In the genomic region with DNA sequence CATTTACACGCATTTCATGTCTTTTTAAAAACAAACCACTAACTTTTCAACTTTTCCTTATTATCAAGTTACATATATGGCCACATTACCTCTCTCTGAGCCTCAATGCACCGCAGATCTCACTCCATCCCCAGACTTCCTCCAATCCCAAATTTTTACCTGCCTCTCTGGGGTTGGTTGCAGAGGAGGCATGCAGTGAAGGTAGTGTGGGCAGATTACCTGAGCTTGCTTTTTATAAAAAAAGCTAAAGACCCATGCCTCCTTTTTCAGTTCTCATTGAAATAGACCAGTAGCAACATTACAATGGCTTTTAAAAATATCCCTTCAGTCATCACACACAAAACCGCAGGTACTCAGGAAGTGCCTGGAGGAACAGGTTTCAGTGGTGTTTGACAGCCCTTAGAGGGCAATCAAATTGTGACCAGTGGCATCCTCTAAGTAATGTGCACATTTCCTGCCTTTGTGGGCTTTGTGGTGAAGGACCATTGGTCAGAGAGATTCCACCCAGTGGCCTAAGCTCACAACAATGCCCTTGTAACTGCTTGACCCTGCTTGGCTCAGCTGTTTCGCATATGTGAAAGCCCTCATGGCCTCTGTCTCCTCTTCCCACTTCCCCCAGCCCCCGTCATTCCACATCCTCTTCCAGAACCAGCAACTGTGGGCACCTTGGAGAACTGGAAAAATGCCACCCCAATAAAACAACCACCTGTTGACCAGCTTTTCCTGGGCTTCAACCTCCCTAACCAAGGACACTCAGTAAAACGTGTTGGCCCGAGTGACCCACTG, we compare ENCODE assay signal across 9 cellular contexts. TPM values are rescaled to one million over a fixed set of nuclear protein-coding genes. Genes with fewer than 3 reads are reported as not detected.
DNase-seq lines count a peak whose midpoint lies in the region; ATAC-seq and TF ChIP-seq lines count a peak whose summit lies in the region.
"Had no signal": no experiment of that assay in that cellular context is flagged by ENCODE, and none has a peak within 500 bp of the region (broad histone marks: within the 10 kb centered on the region; RNA-seq: fewer than 3 reads in every experiment).

No MANE protein-coding gene starts in this region.

- H3K27me3 Mint-ChIP-seq in H9 (ENCODE audit: low read depth) (no peaks in the 10 kb centered on the region; the same call in 1 of the 2 replicates), CD14-positive monocyte (ENCODE audit: low read depth in 3 of 3) (peaks cover 1 to 8% (median 7%) of the 10 kb centered on the region in 3 donors)

- H3K4me3 ChIP-seq in LNCaP clone FGC (ENCODE audit: low read depth, low read length), result no peak overlapping the region
- no peak overlapping the region for H3K4me3 ChIP-seq in Peyer's patch

- no peaks in the 10 kb centered on the region for H3K79me2 ChIP-seq in H9 (ENCODE audit: insufficient read depth, low read length)

- no peak for TF ChIP-seq POLR2A in Peyer's patch (IDR thresholded peaks at IDR 0.05)

- H3K56ac ChIP-seq in H9 (ENCODE audit: insufficient read length, low read depth, low read length), result no peak overlapping the region

- H3K36me3 Mint-ChIP-seq in H9 (ENCODE audit: insufficient read depth in 1 of 3, low read depth in 3 of 3), result peaks cover 0 to 9% (median 5%) of the 10 kb centered on the region in 3 experiments
- no peaks in the 10 kb centered on the region for H3K36me3 Mint-ChIP-seq in CD14-positive monocyte

- no peak overlapping the region for H3K9ac ChIP-seq in H9 (ENCODE audit: extremely low read depth, insufficient read length, low read length)

- H3T11ph ChIP-seq in H9 (ENCODE audit: low read length), result no peak overlapping the region

- peak overlapping the region; percentile 65 to 92 (median 84) for H3K27ac Mint-ChIP-seq in H9
- peak overlapping the region in 1 of 7 donors; percentile 36 for H3K27ac Mint-ChIP-seq in CD14-positive monocyte

- no peaks in the 10 kb centered on the region for H3K27me3 ChIP-seq in H9 (ENCODE audit: insufficient read depth, low read length)
- H3K27me3 ChIP-seq in Peyer's patch, result no peaks in the 10 kb centered on the region

- intact Hi-C loops in CD14-positive monocyte (cut with micrococcal nuclease), result no loop called here
- intact Hi-C loops in Right ventricle myocardium inferior (cut with DNase I), result no loop called here

- no CpG with 5 or more reads among the region's 7 CpGs for WGBS in H9 (ENCODE audit: extremely low coverage, insufficient read length, low lambda C conversion rate)

- H3K79me1 ChIP-seq in H9 (ENCODE audit: insufficient read depth, low read depth, low read length, poor library complexity, severe bottlenecking), result no peaks in the 10 kb centered on the region

- H2BK5ac ChIP-seq in H9 (ENCODE audit: insufficient read length, low read length), result no peak overlapping the region

- no peaks in the 10 kb centered on the region for H3K9me3 ChIP-seq in H9 (ENCODE audit: control insufficient read depth, low read depth, low read length)
- no peaks in the 10 kb centered on the region for H3K9me3 ChIP-seq in Peyer's patch

- H3K4me1 ChIP-seq in H9 (ENCODE audit: insufficient read depth, low read length) (peaks cover 22% of the 10 kb centered on the region), Peyer's patch (no peaks in the 10 kb centered on the region)

- H3K23me2 ChIP-seq in H9 (ENCODE audit: insufficient read length, low read depth, low read length, poor library complexity, severe bottlenecking), result no peaks in the 10 kb centered on the region

- ATAC-seq in GM18519 (IDR thresholded peaks at IDR 0.05; ENCODE audit: low FRiP score, unreplicated experiment) (peak; percentile 69), Right ventricle myocardium inferior (no peak)

- no peak for TF ChIP-seq CTCF in H9 (conservative IDR thresholded peaks at IDR 0.05)
- TF ChIP-seq CTCF in LNCaP clone FGC (IDR thresholded peaks at IDR 0.05; ENCODE audit: control insufficient read depth, extremely low read depth, insufficient read depth), result no peak
- TF ChIP-seq CTCF in CD14-positive monocyte (IDR thresholded peaks at IDR 0.05), result no peak
- no peak for TF ChIP-seq CTCF in Peyer's patch (IDR thresholded peaks at IDR 0.05)

- H4K91ac ChIP-seq in H9 (ENCODE audit: insufficient read length, low read depth, low read length), result no peak overlapping the region

- no peak overlapping the region for H3K18ac ChIP-seq in H9 (ENCODE audit: insufficient read length, low read depth, low read length)

- H4K20me1 ChIP-seq in H9 (ENCODE audit: control insufficient read depth, insufficient read depth, insufficient read length), result no peaks in the 10 kb centered on the region

- H4K5ac ChIP-seq in H9 (ENCODE audit: insufficient read length, low read depth, low read length), result no peak overlapping the region

- H3K14ac ChIP-seq in H9 (ENCODE audit: insufficient read depth, low read length), result no peak overlapping the region

- H2BK15ac ChIP-seq in H9 (ENCODE audit: low read depth, low read length), result no peak overlapping the region

- no peak overlapping the region for H2BK12ac ChIP-seq in H9 (ENCODE audit: insufficient read length, low read depth, low read length)

- H2AFZ ChIP-seq in H9 (ENCODE audit: low read length), result no peak overlapping the region

- H4K8ac ChIP-seq in H9 (replicated peaks; ENCODE audit: insufficient read length, low read depth, low read length), result no peak overlapping the region

- H3K36me3 ChIP-seq in Peyer's patch, result no peaks in the 10 kb centered on the region

- H3K4me3 Mint-ChIP-seq in H9, result 0 out of 5 replicates have a peak overlapping the region, but pooled peaks have one; percentile 4 to 16
- H3K4me3 Mint-ChIP-seq in CD14-positive monocyte, result no peak overlapping the region

- H2BK20ac ChIP-seq in H9 (ENCODE audit: low read depth, low read length, poor library complexity, severe bottlenecking), result no peak overlapping the region

- no peak overlapping the region for H2BK120ac ChIP-seq in H9 (ENCODE audit: low read depth, low read length, poor library complexity, severe bottlenecking)

- H3K4ac ChIP-seq in H9 (ENCODE audit: low read depth, low read length), result no peak overlapping the region

- no peak overlapping the region for H3K4me2 ChIP-seq in H9 (ENCODE audit: insufficient read depth, insufficient read length, low read length)

- H3K23ac ChIP-seq in H9 (ENCODE audit: insufficient read length, low read depth, low read length), result no peak overlapping the region

- no peak overlapping the region for H2AK5ac ChIP-seq in H9 (ENCODE audit: insufficient read length, low read length)

- DNase-seq in H9 (peak; percentile 63), LNCaP clone FGC (ENCODE audit: low read depth) (peak; percentile 30), iPS DF 4.7 (ENCODE audit: extremely low read depth, low spot score) (peak; percentile 79), caudate nucleus (lab: John Stamatoyannopoulos, UW) (no peak), CD14-positive monocyte (ENCODE audit: low spot score) (no peak), Peyer's patch (no peak), Right ventricle myocardium inferior (ENCODE audit: missing footprints) (no peak)

- H3K9me3 Mint-ChIP-seq in H9 (peaks cover 10% of the 10 kb centered on the region in 2 experiments), CD14-positive monocyte (peaks cover 0 to 5% (median 2%) of the 10 kb centered on the region in 7 donors)

- H3K4me1 Mint-ChIP-seq in H9 (peaks cover 45 to 50% of the 10 kb centered on the region in 2 experiments), CD14-positive monocyte (peaks cover 3% of the 10 kb centered on the region)

- no peak overlapping the region for H3K27ac ChIP-seq in H9 (ENCODE audit: insufficient read length, low read depth, low read length)
- H3K27ac ChIP-seq in caudate nucleus (ENCODE audit: low read depth, low read length), result no peak overlapping the region
- H3K27ac ChIP-seq in Peyer's patch, result no peak overlapping the region

RNA-seq across cellular contexts. Expression of a gene that starts 30.2 kb away (rescaled TPM):
- total RNA-seq in H9 (2021) (not detected in 2 replicates), Peyer's patch (not detected), Right ventricle myocardium inferior (not detected)
- polyA plus RNA-seq in CD14-positive monocyte, result not detected
- total RNA-seq: epithelial cell of proximal tubule had no signal

Comparison
In these comparisons a context has a peak if more than half of its experiments do, and no peak if none do; other contexts are left out.
1. DNase-seq: peak in H9 (single experiment), LNCaP clone FGC (single experiment) and iPS DF 4.7 (single experiment); none in caudate nucleus (0 of 61), CD14-positive monocyte (single experiment), Peyer's patch (0 of 3) and Right ventricle myocardium inferior (single experiment).
2. H3K4me3 Mint-ChIP-seq: peak in H9 (2 of 2); none in CD14-positive monocyte (0 of 2).